ENCODE assay signal across 8 cellular contexts in the genomic region with DNA sequence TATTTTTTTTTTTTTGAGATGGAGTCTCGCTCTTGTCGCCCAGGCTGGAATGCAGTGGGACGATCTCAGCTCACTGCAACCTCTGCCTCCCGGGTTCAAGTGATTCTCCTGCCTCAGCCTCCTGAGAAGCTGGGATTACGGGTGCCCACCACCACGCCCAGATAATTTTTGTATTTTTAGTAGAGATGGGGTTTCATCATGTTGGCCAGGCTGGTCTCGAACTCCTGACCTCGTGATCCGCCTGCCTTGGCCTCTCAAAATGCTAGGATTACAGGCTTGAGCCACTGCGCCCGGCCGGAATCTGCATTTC. TPM values are rescaled to one million over a fixed set of nuclear protein-coding genes. Genes with fewer than 3 reads are reported as not detected.
A peak's percentile ranks its signal among the peaks of the same experiment; 100 is the strongest.
DNase-seq lines count a peak whose midpoint lies in the region; ATAC-seq and TF ChIP-seq lines count a peak whose summit lies in the region.
"Not testable (repeated sequence)": the region's sequence is repeated elsewhere in the genome, so short reads cannot be mapped to it uniquely, and the experiment has no call there.

No MANE protein-coding gene starts in this region.

- not testable (repeated sequence) for H3K27me3 ChIP-seq in ACC112 (ENCODE audit: insufficient read depth, low read length); dorsolateral prefrontal cortex; right atrium auricular region; skeletal muscle tissue (ENCODE audit: control insufficient read depth in 3 of 3, insufficient read depth in 3 of 3, low read length in 3 of 3)

- ATAC-seq in naive B cell (ENCODE audit: low read depth in 2 of 2): not testable (repeated sequence)

- H3K4me3 Mint-ChIP-seq in activated naive CD4-positive, alpha-beta T cell treated with anti-CD3 and anti-CD28 coated beads, Interleukin-2, amount 50 U/mL, for 24 hours: peak overlapping the region; percentile 83
- peak overlapping the region; percentile 50 to 90 (median 82) for H3K4me3 Mint-ChIP-seq in naive B cell

- H3K27ac ChIP-seq in ACC112 (ENCODE audit: low read depth, low read length); SK-N-MC; skeletal muscle tissue (ENCODE audit: low read depth, low read length): not testable (repeated sequence)
- peak overlapping the region; percentile 84; the same call in 1 of the 2 replicates for H3K27ac ChIP-seq in HEK293 (ENCODE audit: extremely low read depth, low read depth, low read length)
- H3K27ac ChIP-seq in dorsolateral prefrontal cortex: peak overlapping the region; percentile 79 to 100 (median 96)
- peak overlapping the region; percentile 93 to 97 for H3K27ac ChIP-seq in right atrium auricular region

- CTCF ChIA-PET in HEK293 (lab: Yijun Ruan, JAX): interaction anchor here (0.7 to 4.9 kb wide), 7 partner anchors 28 to 192 kb away, joined by 3 to 44 read pairs (median 4); no protein-coding TSS in a partner anchor

- H3K79me2 ChIP-seq in ACC112 (ENCODE audit: control insufficient read depth, insufficient read depth, low read length, unreplicated experiment): not testable (repeated sequence)

- H3K4me3 ChIP-seq in ACC112 (ENCODE audit: low read depth, low read length): peak overlapping the region; percentile 91
- peak overlapping the region; percentile 79 for H3K4me3 ChIP-seq in HEK293 (ENCODE audit: low read depth, low read length)
- peak overlapping the region; percentile 99 for H3K4me3 ChIP-seq in SK-N-MC
- H3K4me3 ChIP-seq in dorsolateral prefrontal cortex: peak overlapping the region in 57 of 59 donors; percentile 77 to 100 (median 97)
- H3K4me3 ChIP-seq in right atrium auricular region: peak overlapping the region; percentile 93 to 97
- H3K4me3 ChIP-seq in skeletal muscle tissue (ENCODE audit: low read length in 3 of 3): peak overlapping the region; percentile 77 to 94 (median 91)

- not testable (repeated sequence) for TF ChIP-seq CTCF in HEK293 (tag by site-specific recombination; IDR thresholded peaks at IDR 0.05); dorsolateral prefrontal cortex (IDR thresholded peaks at IDR 0.05 in 54 of 56, conservative IDR thresholded peaks at IDR 0.05 in 2 of 56; ENCODE audit: low read depth in 1 of 56, partially characterized antibody in 56 of 56); right atrium auricular region (IDR thresholded peaks at IDR 0.05)

- peak overlapping the region; percentile 89 for H2AFZ ChIP-seq in ACC112 (ENCODE audit: low read length, unreplicated experiment)

- not testable (repeated sequence) for H3K4me1 ChIP-seq in ACC112 (ENCODE audit: control insufficient read depth, insufficient read depth, low read length, unreplicated experiment); HEK293 (ENCODE audit: control insufficient read depth, insufficient read depth, low read length)
- H3K4me1 ChIP-seq in right atrium auricular region (peaks cover 0 to 39% of the 10 kb centered on the region in 2 donors), skeletal muscle tissue (ENCODE audit: control insufficient read depth in 3 of 3, insufficient read depth in 3 of 3, low read length in 3 of 3) (peaks cover 21 to 32% (median 22%) of the 10 kb centered on the region in 3 donors)

- H3K9me3 Mint-ChIP-seq in activated naive CD4-positive, alpha-beta T cell treated with anti-CD3 and anti-CD28 coated beads, Interleukin-2, amount 50 U/mL, for 24 hours; naive B cell: not testable (repeated sequence)

- H3K36me3 ChIP-seq in ACC112 (ENCODE audit: insufficient read depth, low read length); HEK293 (ENCODE audit: control insufficient read depth in 2 of 2, insufficient read depth in 1 of 2, low read length in 2 of 2); SK-N-MC (ENCODE audit: insufficient read depth, low read length); right atrium auricular region; skeletal muscle tissue (ENCODE audit: control insufficient read depth in 3 of 3, insufficient read depth in 3 of 3, low read length in 3 of 3): not testable (repeated sequence)

- POLR2A ChIA-PET in HEK293 (lab: Yijun Ruan, JAX): interaction anchor here (0.6 kb wide), 1 partner anchor 50 kb away, joined by 5 read pairs; no protein-coding TSS in a partner anchor

- H3K27me3 Mint-ChIP-seq in activated naive CD4-positive, alpha-beta T cell treated with anti-CD3 and anti-CD28 coated beads, Interleukin-2, amount 50 U/mL, for 24 hours: not testable (repeated sequence)
- peaks cover 0 to 22% (median 12%) of the 10 kb centered on the region in 3 donors for H3K27me3 Mint-ChIP-seq in naive B cell

- peak overlapping the region; percentile 74 for H3K27ac Mint-ChIP-seq in activated naive CD4-positive, alpha-beta T cell treated with anti-CD3 and anti-CD28 coated beads, Interleukin-2, amount 50 U/mL, for 24 hours
- H3K27ac Mint-ChIP-seq in naive B cell: peak overlapping the region in 2 of 6 donors; percentile 27 to 82

- not testable (repeated sequence) for H3K9me3 ChIP-seq in HEK293 (ENCODE audit: control insufficient read depth, insufficient read depth, low read depth, low read length); SK-N-MC (ENCODE audit: low read depth, low read length); right atrium auricular region; skeletal muscle tissue (ENCODE audit: control insufficient read depth in 3 of 3, low read length in 3 of 3)

- not testable (repeated sequence) for H3K36me3 Mint-ChIP-seq in activated naive CD4-positive, alpha-beta T cell treated with anti-CD3 and anti-CD28 coated beads, Interleukin-2, amount 50 U/mL, for 24 hours; naive B cell

- peaks cover 69% of the 10 kb centered on the region for H3K4me1 Mint-ChIP-seq in activated naive CD4-positive, alpha-beta T cell treated with anti-CD3 and anti-CD28 coated beads, Interleukin-2, amount 50 U/mL, for 24 hours
- H3K4me1 Mint-ChIP-seq in naive B cell: peaks cover 36 to 46% (median 44%) of the 10 kb centered on the region in 3 donors

- not testable (repeated sequence) for H3K9ac ChIP-seq in SK-N-MC (ENCODE audit: insufficient read length)
- H3K9ac ChIP-seq in skeletal muscle tissue (ENCODE audit: low read depth in 1 of 3, low read length in 3 of 3): peak overlapping the region; percentile 92 to 97 (median 93)

- not testable (repeated sequence) for DNase-seq in SK-N-MC (ENCODE audit: low read depth, low spot score); dorsolateral prefrontal cortex; right atrium auricular region (ENCODE audit: low spot score); naive B cell

- intact Hi-C loops in dorsolateral prefrontal cortex (cut with DNase I): loop anchor here in 1 of 2 donors (5.0 kb wide), 1 partner anchor 169 kb away; no protein-coding TSS in a partner anchor

RNA-seq across cellular contexts. Expression of gene TMEM235, which starts 22.2 kb away (rescaled TPM):
- total RNA-seq in dorsolateral prefrontal cortex: 100 to 1,000 TPM in 1 of 120 experiments, 10 to 100 TPM in 97, 1 to 10 TPM in 22; 2.9 to 101 (median 20.6) TPM
- not detected for total RNA-seq in right atrium auricular region
- polyA plus RNA-seq in naive B cell (ENCODE audit: low read depth in 6 of 6): not detected
- total RNA-seq in skeletal muscle tissue: not detected

RNA-seq across cellular contexts. Expression of gene BIRC5, which starts 39.5 kb away (rescaled TPM):
- total RNA-seq in dorsolateral prefrontal cortex (1 to 10 TPM in 29 of 120 experiments, under 1 TPM in 66, not detected in 25; 0.16 to 2.8 (median 0.68) TPM), right atrium auricular region (1 to 10 TPM in 1 of 2 donors, not detected in 1; 3.7 TPM), skeletal muscle tissue (11.0 TPM)
- polyA plus RNA-seq in naive B cell (ENCODE audit: low read depth in 6 of 6): not detected
